Comparison of ENCODE assay signal across 12 cellular contexts in genomic region chr21:45319461-45320211, GRCh38. TPM values are rescaled to one million over a fixed set of nuclear protein-coding genes. Genes with fewer than 3 reads are reported as not detected.
DNase-seq lines count a peak whose midpoint lies in the region; ATAC-seq, FAIRE-seq and TF ChIP-seq lines count a peak whose summit lies in the region.
"Had no signal": no experiment of that assay in that cellular context is flagged by ENCODE, and none has a peak within 500 bp of the region (broad histone marks: within the 10 kb centered on the region; RNA-seq: fewer than 3 reads in every experiment).

No MANE protein-coding gene starts in this region.

- no peak overlapping the region for H3K4me3 Mint-ChIP-seq in chondrocyte (ENCODE audit: unreplicated experiment)

- H3K27me3 ChIP-seq in right lobe of liver (no peaks in the 10 kb centered on the region), testis (no peaks in the 10 kb centered on the region)

- peak; percentile 56 to 65 (median 58) for ATAC-seq in right lobe of liver

- TF ChIP-seq POLR2A in right lobe of liver (IDR thresholded peaks at IDR 0.05): no peak
- no peak for TF ChIP-seq POLR2A in testis (IDR thresholded peaks at IDR 0.05)

- peaks cover 0 to 6% (median 0%) of the 10 kb centered on the region in 4 donors for H3K4me1 ChIP-seq in right lobe of liver
- H3K4me1 ChIP-seq in testis: peaks cover 10% of the 10 kb centered on the region

- no peaks in the 10 kb centered on the region for H3K9me3 ChIP-seq in right lobe of liver
- H3K9me3 ChIP-seq in testis: no peaks in the 10 kb centered on the region

- H3K27ac ChIP-seq in right lobe of liver (peak overlapping the region; percentile 49 to 72 (median 50)), temporal lobe (ENCODE audit: low read depth, low read length) (peak overlapping the region; percentile 64), testis (peak overlapping the region in 1 of 2 donors; percentile 58)
- H3K27ac ChIP-seq: SK-N-MC had no signal

- no peaks in the 10 kb centered on the region for H3K36me3 Mint-ChIP-seq in chondrocyte (ENCODE audit: low read depth)

- 84% methylated on average over 6 of the region's 23 CpGs for WGBS in right lobe of liver (ENCODE audit: insufficient coverage, low coverage, low lambda C conversion rate, missing lambda C conversion rate)
- WGBS in testis, 2 donors: 83 to 93% methylated on average over 7 to 23 of the region's 23 CpGs

- H3K36me3 ChIP-seq in right lobe of liver (no peaks in the 10 kb centered on the region), testis (ENCODE audit: low read depth, missing control alignments) (no peaks in the 10 kb centered on the region)

- DNase-seq in HT1080 (ENCODE audit: low read depth) (peak; percentile 49), chondrocyte (ENCODE audit: low spot score) (peak; percentile 89), right lobe of liver (peak; percentile 46 to 63 (median 49)), NCI-H1092 (lab: John Stamatoyannopoulos, UW) (no peak), testis (no peak), HPDE6-E6E7 (ENCODE audit: extremely low spot score) (no peak), D721Med (ENCODE audit: insufficient read length, low spot score) (no peak)
- DNase-seq: activated T-cell treated with anti-CD3 and anti-CD28 coated beads, Interleukin-2, amount 50 U/mL, for 48 hours; small intestine had no signal

- no peaks in the 10 kb centered on the region for H3K9me3 Mint-ChIP-seq in chondrocyte (ENCODE audit: low read depth)

- no peak for FAIRE-seq in D721Med (lab: Jason Lieb, UNC)
- FAIRE-seq: small intestine, urothelium cell line had no signal

- no peak overlapping the region for H3K4me3 ChIP-seq in right lobe of liver
- no peak overlapping the region for H3K4me3 ChIP-seq in testis
- H3K4me3 ChIP-seq: SK-N-MC had no signal

- no peaks in the 10 kb centered on the region for H3K27me3 Mint-ChIP-seq in chondrocyte (ENCODE audit: low read depth)

- TF ChIP-seq CTCF in chondrocyte (IDR thresholded peaks at IDR 0.05) (peak; percentile 25), right lobe of liver (IDR thresholded peaks at IDR 0.05) (no peak), testis (IDR thresholded peaks at IDR 0.05) (no peak), D721Med (IDR thresholded peaks at IDR 0.05; ENCODE audit: insufficient read depth, missing control alignments) (no peak)

- peaks cover 56% of the 10 kb centered on the region for H3K4me1 Mint-ChIP-seq in chondrocyte (ENCODE audit: low read depth)

- peak overlapping the region; percentile 65 for H3K27ac Mint-ChIP-seq in chondrocyte (ENCODE audit: unreplicated experiment)

- intact Hi-C loops in right lobe of liver (cut with DNase I): no loop called here
- intact Hi-C loops in testis (cut with DNase I; ENCODE audit: low total_unique reads): no loop called here

RNA-seq across cellular contexts. Expression of gene POFUT2, which starts 31.9 kb away (rescaled TPM):
- total RNA-seq in HT1080 (2014; rRNA removed; shearing (Covaris generic)): 19.4 and 36.5 TPM in 2 replicates
- polyA plus RNA-seq in HT1080 (2015; cell fraction: cytosol; rRNA removed): 39.6 and 39.7 TPM in 2 replicates
- 152 and 170 TPM in 2 replicates for polyA plus RNA-seq in HT1080 (2015; cell fraction: nucleus; rRNA removed)
- total RNA-seq in chondrocyte (59.9 to 73.6 TPM (median 72.4 TPM) in 3 replicates), right lobe of liver (10 to 100 TPM; 10.5 to 22.0 (median 13.7) TPM), temporal lobe (7.4 TPM), testis (10 to 100 TPM; 49.9 to 55.9 TPM)
- 63.3 TPM for polyA plus RNA-seq in testis (ENCODE audit: insufficient read depth, low read depth, low replicate concordance)

Comparison
In these comparisons a context has a peak if more than half of its experiments do, and no peak if none do; other contexts are left out.
1. DNase-seq: peak in HT1080 (single experiment), chondrocyte (single experiment) and right lobe of liver (3 of 3); none in NCI-H1092 (single experiment), testis (single experiment), HPDE6-E6E7 (single experiment) and D721Med (single experiment).